Comparison of ENCODE assay signal across 9 cellular contexts in the genomic region with DNA sequence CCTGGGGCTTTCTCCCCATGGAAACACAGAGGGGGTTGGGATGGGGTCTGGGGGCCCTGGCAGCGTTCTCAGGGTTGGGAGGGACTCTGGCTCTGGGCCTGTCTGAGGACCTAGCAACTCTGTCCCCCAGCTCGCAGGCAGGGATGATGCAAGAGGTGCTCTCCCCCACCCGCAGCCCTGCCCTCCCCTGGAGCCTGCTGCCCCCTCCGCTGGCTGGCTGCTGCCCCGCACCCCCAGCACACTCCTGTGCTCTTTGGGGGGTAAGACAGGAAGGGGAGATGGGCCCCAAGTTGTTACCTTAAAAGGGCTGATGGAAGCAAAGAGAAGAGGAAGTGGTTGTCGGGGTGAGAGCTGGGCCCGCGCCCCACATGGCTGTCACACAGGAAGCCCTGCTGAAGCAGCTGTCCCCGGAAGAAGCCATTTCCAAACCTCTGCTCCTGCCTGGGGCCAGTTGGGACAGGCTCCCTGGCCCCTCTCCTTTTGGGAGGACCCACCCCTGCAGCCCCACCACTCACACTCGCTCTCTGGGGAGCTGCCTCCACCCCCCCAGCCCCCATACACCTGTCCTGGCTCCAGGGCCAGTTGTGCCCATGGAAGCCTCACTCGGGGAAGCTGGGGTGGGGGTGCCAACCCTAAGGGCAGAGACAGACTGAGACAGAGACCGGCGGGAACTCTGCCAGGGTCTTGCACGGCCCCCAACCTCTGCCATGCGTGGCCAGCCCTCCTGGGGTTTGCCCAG. TPM values are rescaled to one million over a fixed set of nuclear protein-coding genes. Genes with fewer than 3 reads are reported as not detected.
A peak's percentile ranks its signal among the peaks of the same experiment; 100 is the strongest.
DNase-seq lines count a peak whose midpoint lies in the region; ATAC-seq and TF ChIP-seq lines count a peak whose summit lies in the region.
"Had no signal": no experiment of that assay in that cellular context is flagged by ENCODE, and none has a peak within 500 bp of the region (broad histone marks: within the 10 kb centered on the region; RNA-seq: fewer than 3 reads in every experiment).

No MANE protein-coding gene starts in this region.

- H3F3A ChIP-seq in GM23248 (ENCODE audit: insufficient read depth): no peaks in the 10 kb centered on the region

- H3K4me3 Mint-ChIP-seq in MCF 10A (ENCODE audit: unreplicated experiment): no peak overlapping the region

- peak overlapping the region in 2 of 3 donors; percentile 16 to 66 for H3K4me3 ChIP-seq in breast epithelium
- no peak overlapping the region for H3K4me3 ChIP-seq in osteoblast (ENCODE audit: insufficient read depth, low read length)
- H3K4me3 ChIP-seq in upper lobe of right lung: peak overlapping the region; percentile 65
- no peak overlapping the region for H3K4me3 ChIP-seq in GM23248
- H3K4me3 ChIP-seq: A549 had no signal

- ATAC-seq in upper lobe of right lung: peak; percentile 47

- H3K27me3 ChIP-seq in breast epithelium: no peaks in the 10 kb centered on the region
- no peaks in the 10 kb centered on the region for H3K27me3 ChIP-seq in osteoblast (ENCODE audit: insufficient read depth, low read length)
- H3K27me3 ChIP-seq in upper lobe of right lung: no peaks in the 10 kb centered on the region
- H3K27me3 ChIP-seq in GM23248 (replicated peaks; ENCODE audit: insufficient read depth): no peaks in the 10 kb centered on the region

- peaks cover 3% of the 10 kb centered on the region for H4K20me1 ChIP-seq in osteoblast (ENCODE audit: insufficient read depth, low read length)
- H4K20me1 ChIP-seq in GM23248 (ENCODE audit: insufficient read depth): no peaks in the 10 kb centered on the region

- peak overlapping the region in 1 of 2 donors; percentile 25 for H3K27ac ChIP-seq in breast epithelium
- peak overlapping the region; percentile 78 for H3K27ac ChIP-seq in angular gyrus (ENCODE audit: low read depth, low read length)
- H3K27ac ChIP-seq in osteoblast (ENCODE audit: low read depth, low read length): no peak overlapping the region
- H3K27ac ChIP-seq in upper lobe of right lung: peak overlapping the region; percentile 44
- no peak overlapping the region for H3K27ac ChIP-seq in GM23248

- intact Hi-C loops in breast epithelium (cut with DNase I; ENCODE audit: low total_unique reads): no loop called here
- intact Hi-C loops in MCF 10A (cut with micrococcal nuclease): no loop called here
- intact Hi-C loops in upper lobe of right lung (cut with DNase I): no loop called here

- peaks cover 4% of the 10 kb centered on the region for H3K4me1 Mint-ChIP-seq in MCF 10A (ENCODE audit: insufficient read depth, unreplicated experiment)

- TF ChIP-seq CTCF in breast epithelium (IDR thresholded peaks at IDR 0.05) (no peak), MCF 10A (IDR thresholded peaks at IDR 0.05; ENCODE audit: unreplicated experiment) (no peak), osteoblast (IDR thresholded peaks at IDR 0.05; ENCODE audit: extremely low read depth, low read depth, low read length) (no peak), upper lobe of right lung (IDR thresholded peaks at IDR 0.05) (no peak)

- no peaks in the 10 kb centered on the region for H3K9me3 Mint-ChIP-seq in MCF 10A (ENCODE audit: unreplicated experiment)

- WGBS in GM23248 (ENCODE audit: low coverage in 1 of 2, low lambda C conversion rate in 2 of 2, missing lambda C conversion rate in 2 of 2), 2 experiments: 89 to 90% methylated on average over 7 to 15 of the region's 15 CpGs

- in situ Hi-C loops in GM23248 (cut with MboI): no loop called here

- H3K4me2 ChIP-seq in osteoblast (ENCODE audit: insufficient read depth, low read length) (no peak overlapping the region), GM23248 (ENCODE audit: unreplicated experiment) (no peak overlapping the region)
- H3K4me2 ChIP-seq: A549 had no signal

- no TSS peak for BruUV-seq in MCF 10A (replicated peaks; lab: Mats Ljungman, UMichigan)

- H3K36me3 Mint-ChIP-seq in MCF 10A (ENCODE audit: insufficient read depth, unreplicated experiment): no peaks in the 10 kb centered on the region

- no peaks in the 10 kb centered on the region for H3K9me2 ChIP-seq in GM23248 (ENCODE audit: insufficient read depth)

- H3K4me1 ChIP-seq in breast epithelium (no peaks in the 10 kb centered on the region), osteoblast (ENCODE audit: insufficient read depth, low read length) (no peaks in the 10 kb centered on the region), upper lobe of right lung (peaks cover 10% of the 10 kb centered on the region), GM23248 (ENCODE audit: insufficient read depth) (no peaks in the 10 kb centered on the region)

- H3K27ac Mint-ChIP-seq in MCF 10A (ENCODE audit: low read depth, unreplicated experiment): no peak overlapping the region

- DNase-seq in breast epithelium (ENCODE audit: low spot score in 2 of 2) (no peak), MCF 10A (ENCODE audit: unreplicated experiment) (no peak), T-helper 9 cell (peak; percentile 67), osteoblast (ENCODE audit: insufficient read length, low spot score, missing footprints) (peak; percentile 63), upper lobe of right lung (peak; percentile 81), GM23248 (no peak), RKO (ENCODE audit: low spot score) (no peak)

- CTCF ChIA-PET in MCF 10A (lab: Yijun Ruan, JAX): interaction anchor here (0.5 to 2.4 kb wide), 4 partner anchors 30 to 185 kb away, joined by 3 to 9 read pairs (median 4); a partner anchor contains a TSS

- no peaks in the 10 kb centered on the region for H3K27me3 Mint-ChIP-seq in MCF 10A (ENCODE audit: insufficient read depth, unreplicated experiment)

- H2AFZ ChIP-seq in osteoblast (ENCODE audit: low read length): no peak overlapping the region
- H2AFZ ChIP-seq in GM23248: no peak overlapping the region

- no peaks in the 10 kb centered on the region for H3K9me3 ChIP-seq in breast epithelium
- H3K9me3 ChIP-seq in osteoblast (ENCODE audit: low read depth, low read length): no peaks in the 10 kb centered on the region
- H3K9me3 ChIP-seq in upper lobe of right lung: no peaks in the 10 kb centered on the region
- no peaks in the 10 kb centered on the region for H3K9me3 ChIP-seq in GM23248 (ENCODE audit: low read depth)
- H3K9me3 ChIP-seq: A549 had no signal

- no peaks in the 10 kb centered on the region for H3K79me2 ChIP-seq in osteoblast (ENCODE audit: insufficient read depth, low read length)
- no peaks in the 10 kb centered on the region for H3K79me2 ChIP-seq in GM23248 (ENCODE audit: insufficient read depth)

- POLR2A ChIA-PET in MCF 10A (lab: Yijun Ruan, JAX): interaction anchor here (0.6 kb wide), 1 partner anchor 25 kb away, joined by 4 read pairs; no protein-coding TSS in a partner anchor

- H3K9ac ChIP-seq in GM23248: no peak overlapping the region

- H3K36me3 ChIP-seq in breast epithelium (no peaks in the 10 kb centered on the region), osteoblast (ENCODE audit: insufficient read depth, low read length) (no peaks in the 10 kb centered on the region), upper lobe of right lung (peaks cover 3% of the 10 kb centered on the region), GM23248 (ENCODE audit: low read depth) (no peaks in the 10 kb centered on the region)

- no peak for TF ChIP-seq POLR2A in breast epithelium (IDR thresholded peaks at IDR 0.05)

RNA-seq across cellular contexts. Expression of a gene that starts 2.5 kb away (rescaled TPM):
- total RNA-seq in breast epithelium: 10 to 100 TPM; 24.4 to 30.9 (median 24.9) TPM
- 0.83 and 1.9 TPM in 2 replicates for total RNA-seq in MCF 10A (2022)
- 0.36 and 0.59 TPM in 2 replicates for total RNA-seq in osteoblast
- 70.0 TPM for total RNA-seq in upper lobe of right lung
- 3.2 and 4.8 TPM in 2 replicates for total RNA-seq in GM23248 (2014; rRNA removed; shearing (Covaris generic))
- 1.7 TPM in 2 replicates for polyA plus RNA-seq in GM23248 (2016; fragmentation: Nextera tagmentation; extraction: Ambion mirVana)

RNA-seq across cellular contexts. Expression of a gene that starts 7.6 kb away (rescaled TPM):
- total RNA-seq in breast epithelium: 100 to 1,000 TPM; 125 to 267 (median 258) TPM
- total RNA-seq in MCF 10A (2022): 132 and 133 TPM in 2 replicates
- total RNA-seq in osteoblast: 26.8 and 64.8 TPM in 2 replicates
- 59.3 TPM for total RNA-seq in upper lobe of right lung
- 2.0 and 155 TPM in 2 replicates for total RNA-seq in GM23248 (2014; rRNA removed; shearing (Covaris generic))
- 122 and 146 TPM in 2 replicates for polyA plus RNA-seq in GM23248 (2016; fragmentation: Nextera tagmentation; extraction: Ambion mirVana)

RNA-seq across cellular contexts. Expression of a gene that starts 7.8 kb away (rescaled TPM):
- 10 to 100 TPM; 27.4 to 59.0 (median 34.7) TPM for total RNA-seq in breast epithelium
- 21.4 and 37.1 TPM in 2 replicates for total RNA-seq in MCF 10A (2022)
- 19.9 and 23.3 TPM in 2 replicates for total RNA-seq in osteoblast
- total RNA-seq in upper lobe of right lung: 49.4 TPM
- total RNA-seq in GM23248 (2014; rRNA removed; shearing (Covaris generic)): 14.3 and 32.6 TPM in 2 replicates
- 32.2 and 51.7 TPM in 2 replicates for polyA plus RNA-seq in GM23248 (2016; fragmentation: Nextera tagmentation; extraction: Ambion mirVana)

RNA-seq across cellular contexts. Expression of a gene that starts 13.2 kb away (rescaled TPM):
- total RNA-seq in breast epithelium (10 to 100 TPM; 12.3 to 27.0 (median 15.7) TPM), MCF 10A (2022) (13.4 TPM in 2 replicates), osteoblast (4.1 and 6.2 TPM in 2 replicates), upper lobe of right lung (10.6 TPM)
- 12.2 and 22.9 TPM in 2 replicates for total RNA-seq in GM23248 (2014; rRNA removed; shearing (Covaris generic))
- polyA plus RNA-seq in GM23248 (2016; fragmentation: Nextera tagmentation; extraction: Ambion mirVana): 4.5 and 4.8 TPM in 2 replicates

Comparison
In these comparisons a context has a peak if more than half of its experiments do, and no peak if none do; other contexts are left out.
1. DNase-seq: peak in T-helper 9 cell (single experiment), osteoblast (single experiment) and upper lobe of right lung (single experiment); none in breast epithelium (0 of 2), MCF 10A (single experiment), GM23248 (single experiment) and RKO (single experiment).
2. H3K27ac ChIP-seq: peak in angular gyrus (single experiment) and upper lobe of right lung (single experiment); none in osteoblast (single experiment) and GM23248 (single experiment).
3. H3K4me3 ChIP-seq: peak in breast epithelium (2 of 3) and upper lobe of right lung (single experiment); none in osteoblast (single experiment) and GM23248 (single experiment).